ENCODE assay signal across 1 cellular context in genomic region chr12:106956048-106956935, GRCh38.
TF ChIP-seq lines count a peak whose summit lies in the region.

No MANE protein-coding gene starts in this region.

TF ChIP-seq in HepG2, 621 proteins besides CTCF, POLR2A, EP300 and RAD21 (continues in another document):
- TF ChIP-seq MXD4 (CRISPR knock-in tag; IDR thresholded peaks at IDR 0.05), result no peak
- 0 out of 2 replicates have a peak, but pooled peaks have one; percentile 11 for TF ChIP-seq GFI1 (CRISPR knock-in tag; IDR thresholded peaks at IDR 0.05; ENCODE audit: borderline replicate concordance)
- TF ChIP-seq ZFP36L2 (CRISPR knock-in tag; IDR thresholded peaks at IDR 0.05), result no peak
- TF ChIP-seq HNF1B (CRISPR knock-in tag; IDR thresholded peaks at IDR 0.05), result 0 out of 2 replicates have a peak, but pooled peaks have one; percentile 7
- no peak for TF ChIP-seq ZFP37 (CRISPR knock-in tag; IDR thresholded peaks at IDR 0.05; ENCODE audit: borderline replicate concordance)
- no peak for TF ChIP-seq POGZ (CRISPR knock-in tag; IDR thresholded peaks at IDR 0.05)
- no peak for TF ChIP-seq ZKSCAN8 (CRISPR knock-in tag; IDR thresholded peaks at IDR 0.05; ENCODE audit: borderline replicate concordance)
- peak; percentile 79; the same call in 1 of the 2 replicates for TF ChIP-seq HNRNPL (IDR thresholded peaks at IDR 0.05; ENCODE audit: low read depth, low read length)
- TF ChIP-seq ZNF660 (CRISPR knock-in tag; IDR thresholded peaks at IDR 0.05; ENCODE audit: borderline replicate concordance, low read depth), result no peak
- no peak for TF ChIP-seq ARNT (IDR thresholded peaks at IDR 0.05)
- TF ChIP-seq ZNF564 (CRISPR knock-in tag; IDR thresholded peaks at IDR 0.05), result 0 out of 2 replicates have a peak, but pooled peaks have one; percentile 27
- TF ChIP-seq SAP130 (CRISPR knock-in tag; IDR thresholded peaks at IDR 0.05; ENCODE audit: low read depth), result peak; percentile 61
- no peak for TF ChIP-seq BORCS8-MEF2B (CRISPR knock-in tag; IDR thresholded peaks at IDR 0.05)
- no peak for TF ChIP-seq ZBTB33 (CRISPR knock-in tag; IDR thresholded peaks at IDR 0.05)
- TF ChIP-seq PAXIP1 (CRISPR knock-in tag; conservative IDR thresholded peaks at IDR 0.05), result 0 out of 2 replicates have a peak, but pooled peaks have one; percentile 0
- TF ChIP-seq ZKSCAN1 (IDR thresholded peaks at IDR 0.05; ENCODE audit: low read length), result no peak
- no peak for TF ChIP-seq CHD2 (IDR thresholded peaks at IDR 0.05; ENCODE audit: low read depth, low read length)
- TF ChIP-seq NCOR1 (IDR thresholded peaks at IDR 0.05; ENCODE audit: borderline replicate concordance, low read length), result no peak
- TF ChIP-seq ZNF160 (CRISPR knock-in tag; IDR thresholded peaks at IDR 0.05), result no peak
- no peak for TF ChIP-seq FIP1L1 (IDR thresholded peaks at IDR 0.05; ENCODE audit: borderline replicate concordance, insufficient read depth, low read depth, low read length)
- TF ChIP-seq STAG1 (CRISPR knock-in tag; IDR thresholded peaks at IDR 0.05), result peak; percentile 19; the same call in 1 of the 2 replicates
- TF ChIP-seq ZNF639 (CRISPR knock-in tag; conservative IDR thresholded peaks at IDR 0.05), result no peak
- TF ChIP-seq ZNF362 (CRISPR knock-in tag; IDR thresholded peaks at IDR 0.05; ENCODE audit: borderline replicate concordance), result peak; percentile 84
- TF ChIP-seq HNRNPH1 (optimal IDR thresholded peaks at IDR 0.05; ENCODE audit: low read depth, low read length), result no peak
- peak; percentile 29; the same call in 1 of the 2 replicates for TF ChIP-seq ZNF605 (CRISPR knock-in tag; IDR thresholded peaks at IDR 0.05)
- TF ChIP-seq ZBTB49 (CRISPR knock-in tag; IDR thresholded peaks at IDR 0.05; ENCODE audit: borderline replicate concordance), result no peak
- TF ChIP-seq ZNF839 (CRISPR knock-in tag; IDR thresholded peaks at IDR 0.05; ENCODE audit: borderline replicate concordance), result no peak
- TF ChIP-seq ZHX1 (CRISPR knock-in tag; IDR thresholded peaks at IDR 0.05; ENCODE audit: low read depth), result no peak
- TF ChIP-seq ZNF572 (CRISPR knock-in tag; IDR thresholded peaks at IDR 0.05), result no peak
- no peak; the same call in 1 of the 2 replicates for TF ChIP-seq ERF (CRISPR knock-in tag; IDR thresholded peaks at IDR 0.05)
- no peak for TF ChIP-seq WIZ (CRISPR knock-in tag; IDR thresholded peaks at IDR 0.05)
- TF ChIP-seq ISX (CRISPR knock-in tag; conservative IDR thresholded peaks at IDR 0.05), result no peak
- TF ChIP-seq ZFYVE20 (CRISPR knock-in tag; IDR thresholded peaks at IDR 0.05; ENCODE audit: borderline replicate concordance, low read depth), result no peak; the same call in 1 of the 2 replicates
- 0 out of 2 replicates have a peak, but pooled peaks have one; percentile 26 for TF ChIP-seq ETV5 (CRISPR knock-in tag; IDR thresholded peaks at IDR 0.05; ENCODE audit: borderline replicate concordance)
- peak; percentile 37 for TF ChIP-seq TAF1 (CRISPR knock-in tag; IDR thresholded peaks at IDR 0.05)
- TF ChIP-seq IRF2 (CRISPR knock-in tag; IDR thresholded peaks at IDR 0.05), result no peak
- no peak for TF ChIP-seq REPIN1 (CRISPR knock-in tag; IDR thresholded peaks at IDR 0.05; ENCODE audit: borderline replicate concordance, low read depth)
- TF ChIP-seq ZNF710 (CRISPR knock-in tag; IDR thresholded peaks at IDR 0.05; ENCODE audit: borderline replicate concordance), result no peak
- TF ChIP-seq ZNF138 (CRISPR knock-in tag; IDR thresholded peaks at IDR 0.05; ENCODE audit: low read depth), result no peak
- TF ChIP-seq MNT (IDR thresholded peaks at IDR 0.05), result no peak
- no peak for TF ChIP-seq FUBP1 (CRISPR knock-in tag; IDR thresholded peaks at IDR 0.05; ENCODE audit: borderline replicate concordance)
